In genomic region chr22:41557401-41558240, GRCh38 we compare ENCODE assay signal across 9 cellular contexts. TPM values are rescaled to one million over a fixed set of nuclear protein-coding genes. Genes with fewer than 3 reads are reported as not detected.
DNase-seq lines count a peak whose midpoint lies in the region; ATAC-seq and TF ChIP-seq lines count a peak whose summit lies in the region.
"Had no signal": no experiment of that assay in that cellular context is flagged by ENCODE, and none has a peak within 500 bp of the region (broad histone marks: within the 10 kb centered on the region; RNA-seq: fewer than 3 reads in every experiment).

No MANE protein-coding gene starts in this region.

- DNase-seq in activated CD4-positive, alpha-beta T cell treated with anti-CD3 and anti-CD28 coated beads for 48 hours, result peak; percentile 34
- no peak for DNase-seq in activated CD4-positive, alpha-beta T cell treated with anti-CD3 and anti-CD28 coated beads for 4 hours
- DNase-seq in activated naive CD4-positive, alpha-beta T cell treated with anti-CD3 and anti-CD28 coated beads, Interleukin-2, amount 50 U/mL, for 72 hours (ENCODE audit: low spot score in 2 of 2), result no peak
- DNase-seq in hepatocyte (ENCODE audit: low spot score), result peak; percentile 69
- no peak for DNase-seq in stimulated activated naive CD8-positive, alpha-beta T cell treated with anti-CD3 and anti-CD28 coated beads, Interleukin-15, amount 100 ng/mL, for 72 hours
- DNase-seq in activated CD4-positive, CD25-positive, alpha-beta regulatory T cell (lab: John Stamatoyannopoulos, UW), result no peak
- DNase-seq in naive thymus-derived CD4-positive, alpha-beta T cell, result no peak

- H3K9me2 ChIP-seq in hepatocyte (replicated peaks; ENCODE audit: insufficient read depth), result no peaks in the 10 kb centered on the region

- intact Hi-C loops in naive thymus-derived CD4-positive, alpha-beta T cell (cut with micrococcal nuclease), result no loop called here

- CTCF ChIA-PET in naive thymus-derived CD4-positive, alpha-beta T cell (lab: Charles Lee), result interaction anchor here (0.5 kb wide), 1 partner anchor 9 kb away, joined by 4 read pairs; no protein-coding TSS in a partner anchor

- no peaks in the 10 kb centered on the region for H3K27me3 ChIP-seq in hepatocyte
- no peaks in the 10 kb centered on the region for H3K27me3 ChIP-seq in naive thymus-derived CD4-positive, alpha-beta T cell (ENCODE audit: control insufficient read depth in 2 of 2, insufficient read depth in 2 of 2, low read length in 2 of 2)

- H3K4me3 ChIP-seq in hepatocyte, result no peak overlapping the region
- H3K4me3 ChIP-seq in naive thymus-derived CD4-positive, alpha-beta T cell (ENCODE audit: low read length), result no peak overlapping the region

- H3K27ac Mint-ChIP-seq in activated naive CD4-positive, alpha-beta T cell treated with anti-CD3 and anti-CD28 coated beads, Interleukin-2, amount 50 U/mL, for 72 hours, result peak overlapping the region in 1 of 2 donors; percentile 44
- H3K27ac Mint-ChIP-seq in stimulated activated naive CD8-positive, alpha-beta T cell treated with anti-CD3 and anti-CD28 coated beads, Interleukin-15, amount 100 ng/mL, for 72 hours, result no peak overlapping the region
- no peak overlapping the region for H3K27ac Mint-ChIP-seq in naive thymus-derived CD4-positive, alpha-beta T cell

- TF ChIP-seq CTCF in hepatocyte (IDR thresholded peaks at IDR 0.05; ENCODE audit: poor library complexity), result no peak

- H3K9me3 ChIP-seq in hepatocyte (ENCODE audit: low read depth), result no peaks in the 10 kb centered on the region
- no peaks in the 10 kb centered on the region for H3K9me3 ChIP-seq in naive thymus-derived CD4-positive, alpha-beta T cell (ENCODE audit: control insufficient read depth in 2 of 3, low read length in 3 of 3)

- peaks cover 5% of the 10 kb centered on the region for H3K4me1 Mint-ChIP-seq in stimulated activated naive CD8-positive, alpha-beta T cell treated with anti-CD3 and anti-CD28 coated beads, Interleukin-15, amount 100 ng/mL, for 72 hours
- peaks cover 0 to 9% (median 0%) of the 10 kb centered on the region in 7 donors for H3K4me1 Mint-ChIP-seq in naive thymus-derived CD4-positive, alpha-beta T cell

- no peaks in the 10 kb centered on the region for H3K9me3 Mint-ChIP-seq in activated naive CD4-positive, alpha-beta T cell treated with anti-CD3 and anti-CD28 coated beads, Interleukin-2, amount 50 U/mL, for 72 hours
- H3K9me3 Mint-ChIP-seq in stimulated activated naive CD8-positive, alpha-beta T cell treated with anti-CD3 and anti-CD28 coated beads, Interleukin-15, amount 100 ng/mL, for 72 hours, result no peaks in the 10 kb centered on the region
- H3K9me3 Mint-ChIP-seq in naive thymus-derived CD4-positive, alpha-beta T cell, result peaks cover 0 to 2% (median 0%) of the 10 kb centered on the region in 11 donors

- peak overlapping the region; percentile 88 for H3K27ac ChIP-seq in hepatocyte
- H3K27ac ChIP-seq in naive thymus-derived CD4-positive, alpha-beta T cell (ENCODE audit: low read depth, low read length), result no peak overlapping the region

- peak overlapping the region in 1 of 2 donors; percentile 28 for H3K4me3 Mint-ChIP-seq in stimulated activated naive CD8-positive, alpha-beta T cell treated with anti-CD3 and anti-CD28 coated beads, Interleukin-15, amount 100 ng/mL, for 72 hours
- H3K4me3 Mint-ChIP-seq in naive thymus-derived CD4-positive, alpha-beta T cell, result no peak overlapping the region

- POLR2A ChIA-PET in naive thymus-derived CD4-positive, alpha-beta T cell (lab: Charles Lee), result interaction anchor here (0.5 to 1.1 kb wide), 2 partner anchors 32 to 641 kb away, joined by 3 to 4 read pairs; partner anchors contain the start of gene PMM1

- peak overlapping the region; percentile 61 for H3K4me2 ChIP-seq in hepatocyte

- 67% methylated on average over 19 of the region's 19 CpGs for WGBS in hepatocyte (ENCODE audit: low lambda C conversion rate, missing lambda C conversion rate)

- peaks cover 65% of the 10 kb centered on the region for H3K27me3 Mint-ChIP-seq in stimulated activated naive CD8-positive, alpha-beta T cell treated with anti-CD3 and anti-CD28 coated beads, Interleukin-15, amount 100 ng/mL, for 72 hours
- peaks cover 12 to 59% (median 31%) of the 10 kb centered on the region in 5 donors for H3K27me3 Mint-ChIP-seq in naive thymus-derived CD4-positive, alpha-beta T cell

- no peaks in the 10 kb centered on the region for H3K36me3 Mint-ChIP-seq in activated naive CD4-positive, alpha-beta T cell treated with anti-CD3 and anti-CD28 coated beads, Interleukin-2, amount 50 U/mL, for 72 hours
- no peaks in the 10 kb centered on the region for H3K36me3 Mint-ChIP-seq in naive thymus-derived CD4-positive, alpha-beta T cell

- peak; percentile 60 to 78 for ATAC-seq in activated naive CD4-positive, alpha-beta T cell treated with anti-CD3 and anti-CD28 coated beads, Interleukin-2, amount 50 U/mL, for 72 hours
- ATAC-seq in stimulated activated naive CD8-positive, alpha-beta T cell treated with anti-CD3 and anti-CD28 coated beads, Interleukin-15, amount 100 ng/mL, for 72 hours, result peak; percentile 45
- no peak for ATAC-seq in GM21619 (IDR thresholded peaks at IDR 0.05; ENCODE audit: unreplicated experiment)
- ATAC-seq in naive thymus-derived CD4-positive, alpha-beta T cell, result no peak

- no peaks in the 10 kb centered on the region for H4K20me1 ChIP-seq in hepatocyte (ENCODE audit: insufficient read depth, poor library complexity, severe bottlenecking)

- no peaks in the 10 kb centered on the region for H3K79me2 ChIP-seq in hepatocyte

- H3K4me1 ChIP-seq in hepatocyte (ENCODE audit: insufficient read depth), result peaks cover 30% of the 10 kb centered on the region
- H3K4me1 ChIP-seq in naive thymus-derived CD4-positive, alpha-beta T cell (ENCODE audit: control insufficient read depth in 2 of 2, insufficient read depth in 2 of 2, low read length in 2 of 2), result no peaks in the 10 kb centered on the region

- H3K36me3 ChIP-seq in hepatocyte (replicated peaks; ENCODE audit: insufficient read depth, low read depth), result no peaks in the 10 kb centered on the region
- no peaks in the 10 kb centered on the region for H3K36me3 ChIP-seq in naive thymus-derived CD4-positive, alpha-beta T cell (ENCODE audit: control insufficient read depth in 2 of 3, insufficient read depth in 3 of 3, low read length in 3 of 3)

- no peak overlapping the region for H2AFZ ChIP-seq in hepatocyte

RNA-seq across cellular contexts. Expression of gene CSDC2, which starts 3.2 kb away (rescaled TPM):
- not detected for total RNA-seq in activated naive CD4-positive, alpha-beta T cell treated with anti-CD3 and anti-CD28 coated beads, Interleukin-2, amount 50 U/mL, for 72 hours
- total RNA-seq in hepatocyte, result 1.7 and 2.7 TPM in 2 replicates
- 5.0 and 5.4 TPM in 2 replicates for polyA plus RNA-seq in hepatocyte
- total RNA-seq in naive thymus-derived CD4-positive, alpha-beta T cell, result not detected
- polyA plus RNA-seq in naive thymus-derived CD4-positive, alpha-beta T cell, result not detected
- polyA plus RNA-seq: keratinocyte had no signal

RNA-seq across cellular contexts. Expression of gene POLR3H, which starts 13.4 kb away (rescaled TPM):
- 10 to 100 TPM; 11.2 to 32.7 TPM for total RNA-seq in activated naive CD4-positive, alpha-beta T cell treated with anti-CD3 and anti-CD28 coated beads, Interleukin-2, amount 50 U/mL, for 72 hours
- 14.5 and 17.5 TPM in 2 replicates for total RNA-seq in hepatocyte
- polyA plus RNA-seq in hepatocyte, result 37.4 and 41.1 TPM in 2 replicates
- 10 to 100 TPM; 21.7 to 59.6 (median 28.5) TPM for total RNA-seq in naive thymus-derived CD4-positive, alpha-beta T cell
- polyA plus RNA-seq in naive thymus-derived CD4-positive, alpha-beta T cell, result 10 to 100 TPM; 24.2 to 32.2 TPM

RNA-seq across cellular contexts. Expression of gene PMM1, which starts 32.0 kb away (rescaled TPM):
- total RNA-seq in activated naive CD4-positive, alpha-beta T cell treated with anti-CD3 and anti-CD28 coated beads, Interleukin-2, amount 50 U/mL, for 72 hours, result 10 to 100 TPM; 43.4 to 49.9 TPM
- 36.5 and 42.3 TPM in 2 replicates for total RNA-seq in hepatocyte
- 66.1 and 68.7 TPM in 2 replicates for polyA plus RNA-seq in hepatocyte
- total RNA-seq in naive thymus-derived CD4-positive, alpha-beta T cell, result 10 to 100 TPM; 22.5 to 34.3 (median 26.9) TPM
- polyA plus RNA-seq in naive thymus-derived CD4-positive, alpha-beta T cell, result 10 to 100 TPM; 40.7 to 42.8 TPM

Comparison
In these comparisons a context has a peak if more than half of its experiments do, and no peak if none do; other contexts are left out.
1. DNase-seq: peak in activated CD4-positive, alpha-beta T cell treated with anti-CD3 and anti-CD28 coated beads for 48 hours (single experiment) and hepatocyte (single experiment); none in activated CD4-positive, alpha-beta T cell treated with anti-CD3 and anti-CD28 coated beads for 4 hours (0 of 2), activated naive CD4-positive, alpha-beta T cell treated with anti-CD3 and anti-CD28 coated beads, Interleukin-2, amount 50 U/mL, for 72 hours (0 of 2), stimulated activated naive CD8-positive, alpha-beta T cell treated with anti-CD3 and anti-CD28 coated beads, Interleukin-15, amount 100 ng/mL, for 72 hours (0 of 2), activated CD4-positive, CD25-positive, alpha-beta regulatory T cell (0 of 4) and naive thymus-derived CD4-positive, alpha-beta T cell (0 of 9).
2. ATAC-seq: peak in activated naive CD4-positive, alpha-beta T cell treated with anti-CD3 and anti-CD28 coated beads, Interleukin-2, amount 50 U/mL, for 72 hours (2 of 2) and stimulated activated naive CD8-positive, alpha-beta T cell treated with anti-CD3 and anti-CD28 coated beads, Interleukin-15, amount 100 ng/mL, for 72 hours (single experiment); none in GM21619 (single experiment) and naive thymus-derived CD4-positive, alpha-beta T cell (single experiment).